8 cellular contexts compared by ENCODE assay signal in genomic region chr10:118698421-118698820, GRCh38. TPM values are rescaled to one million over a fixed set of nuclear protein-coding genes. Genes with fewer than 3 reads are reported as not detected.
DNase-seq lines count a peak whose midpoint lies in the region; ATAC-seq lines count a peak whose summit lies in the region.

No MANE protein-coding gene starts in this region.

- H2AFZ ChIP-seq in neuronal stem cell (ENCODE audit: low read length) = no peak overlapping the region

- H3K4ac ChIP-seq in neuronal stem cell (ENCODE audit: low read length) = no peak overlapping the region

- H3K79me1 ChIP-seq in neuronal stem cell (ENCODE audit: low read depth, low read length) = no peaks in the 10 kb centered on the region

- no peak overlapping the region for H3K23ac ChIP-seq in neuronal stem cell (ENCODE audit: low read depth, low read length, poor library complexity)

- no peak overlapping the region for H2AK5ac ChIP-seq in neuronal stem cell (ENCODE audit: low read depth, low read length)

- peak overlapping the region in 10 of 11 experiments; percentile 8 to 63 (median 43); a peak in 16 of 22 replicates for H3K4me2 ChIP-seq in BLaER1 treated with 17β-estradiol and CSF1 and Interleukin-3, amounts not matched to agents 10 nM and 100 nM
- H3K4me2 ChIP-seq in neuronal stem cell (ENCODE audit: insufficient read depth, low read length, poor library complexity, severe bottlenecking) = no peak overlapping the region

- no peak overlapping the region for H4K8ac ChIP-seq in neuronal stem cell (ENCODE audit: low read depth, low read length)

- no peak overlapping the region for H3K14ac ChIP-seq in neuronal stem cell (ENCODE audit: low read length)

- H2BK120ac ChIP-seq in neuronal stem cell (ENCODE audit: low read depth, low read length) = no peak overlapping the region

- WGBS in neuronal stem cell (ENCODE audit: extremely low coverage in 2 of 2, insufficient read length in 2 of 2, insufficient replicate concordance in 1 of 2), 2 donors = no CpG with 5 or more reads among the region's 7 CpGs

- no peak overlapping the region for H3K18ac ChIP-seq in neuronal stem cell (ENCODE audit: low read length)

- H3K4me3 ChIP-seq in BLaER1 treated with 17β-estradiol and CSF1 and Interleukin-3, amounts not matched to agents 10 nM and 100 nM = no peak overlapping the region
- no peak overlapping the region for H3K4me3 ChIP-seq in neuronal stem cell (ENCODE audit: low read length in 2 of 2)

- H2BK15ac ChIP-seq in neuronal stem cell (ENCODE audit: low read length) = no peak overlapping the region

- 0 out of 22 replicates have a peak overlapping the region, but pooled peaks of 1 of the 11 experiments have one; percentile 22 for H3K27ac ChIP-seq in BLaER1 treated with 17β-estradiol and CSF1 and Interleukin-3, amounts not matched to agents 10 nM and 100 nM
- H3K27ac ChIP-seq in neuronal stem cell (replicated peaks; ENCODE audit: low read length) = no peak overlapping the region

- H3K36me3 ChIP-seq in BLaER1 treated with 17β-estradiol and CSF1 and Interleukin-3, amounts not matched to agents 10 nM and 100 nM = peaks cover 52 to 83% (median 61%) of the 10 kb centered on the region in 11 experiments
- peaks cover 0 to 59% of the 10 kb centered on the region in 2 donors for H3K36me3 ChIP-seq in neuronal stem cell (replicated peaks in 1 of 2; ENCODE audit: control insufficient read depth in 2 of 2, insufficient read depth in 2 of 2, low read length in 2 of 2)

- no peak overlapping the region for H4K91ac ChIP-seq in neuronal stem cell (ENCODE audit: low read depth, low read length, poor library complexity)

- ATAC-seq in GM21390 (IDR thresholded peaks at IDR 0.05; ENCODE audit: unreplicated experiment) = peak; percentile 98

- H2BK5ac ChIP-seq in neuronal stem cell (ENCODE audit: low read length) = no peak overlapping the region

- H4K20me1 ChIP-seq in BLaER1 treated with 17β-estradiol and CSF1 and Interleukin-3, amounts not matched to agents 10 nM and 100 nM = peaks cover 0 to 89% (median 8%) of the 10 kb centered on the region in 11 experiments; a peak in 12 of 22 replicates

- no peak overlapping the region for H3K9ac ChIP-seq in BLaER1 treated with 17β-estradiol and CSF1 and Interleukin-3, amounts not matched to agents 10 nM and 100 nM
- no peak overlapping the region for H3K9ac ChIP-seq in neuronal stem cell (ENCODE audit: low read depth, low read length, poor library complexity)

- no peak overlapping the region for H2BK12ac ChIP-seq in neuronal stem cell (ENCODE audit: low read length)

- H3K27me3 ChIP-seq in BLaER1 treated with 17β-estradiol and CSF1 and Interleukin-3, amounts not matched to agents 10 nM and 100 nM = no peaks in the 10 kb centered on the region
- H3K27me3 ChIP-seq in neuronal stem cell (ENCODE audit: control insufficient read depth in 3 of 3, insufficient read depth in 3 of 3, low read depth in 1 of 3, low read length in 3 of 3) = no peaks in the 10 kb centered on the region

- H3K9me3 ChIP-seq in BLaER1 treated with 17β-estradiol and CSF1 and Interleukin-3, amounts not matched to agents 10 nM and 100 nM (replicated peaks in 1 of 11) = no peaks in the 10 kb centered on the region
- no peaks in the 10 kb centered on the region for H3K9me3 ChIP-seq in neuronal stem cell (replicated peaks in 1 of 2; ENCODE audit: control insufficient read depth in 2 of 2, insufficient read depth in 1 of 2, low read depth in 1 of 2, low read length in 2 of 2)

- peak; percentile 20 for DNase-seq in HPDE6-E6E7 (ENCODE audit: extremely low spot score)
- DNase-seq in activated CD4-positive, alpha-beta T cell treated with anti-CD3 and anti-CD28 coated beads for 24 hours (ENCODE audit: low read depth in 2 of 2) = peak; percentile 57 to 58
- DNase-seq in effector CD4-positive, alpha-beta T cell = peak; percentile 72
- DNase-seq in stimulated activated CD4-positive, alpha-beta T cell treated with anti-CD3 and anti-CD28 coated beads, Interleukin-1b, Interleukin-23, amount 100 ng/mL, for 4 hours (ENCODE audit: low read depth in 2 of 2) = peak; percentile 53 to 65
- no peak for DNase-seq in neuronal stem cell (ENCODE audit: low spot score)
- DNase-seq in NCI-H2107 (lab: John Stamatoyannopoulos, UW) = no peak

- peaks cover 11 to 25% (median 18%) of the 10 kb centered on the region in 10 experiments for H3K4me1 ChIP-seq in BLaER1 treated with 17β-estradiol and CSF1 and Interleukin-3, amounts not matched to agents 10 nM and 100 nM
- H3K4me1 ChIP-seq in neuronal stem cell (ENCODE audit: control insufficient read depth in 2 of 2, insufficient read depth in 1 of 2, low read depth in 1 of 2, low read length in 2 of 2) = peaks cover 0 to 12% of the 10 kb centered on the region in 2 donors

RNA-seq across cellular contexts. Expression of gene CACUL1, which starts 56.3 kb away (rescaled TPM):
- 68.0 TPM for polyA plus RNA-seq in neuronal stem cell (2013, experiment 1 of 2)
- 78.2 TPM for polyA plus RNA-seq in neuronal stem cell (2013, experiment 2 of 2)

Comparison
In these comparisons a context has a peak if more than half of its experiments do, and no peak if none do; other contexts are left out.
1. DNase-seq: peak in HPDE6-E6E7 (single experiment), activated CD4-positive, alpha-beta T cell treated with anti-CD3 and anti-CD28 coated beads for 24 hours (2 of 2), effector CD4-positive, alpha-beta T cell (single experiment) and stimulated activated CD4-positive, alpha-beta T cell treated with anti-CD3 and anti-CD28 coated beads, Interleukin-1b, Interleukin-23, amount 100 ng/mL, for 4 hours (2 of 2); none in neuronal stem cell (single experiment) and NCI-H2107 (single experiment).